Comparison of ENCODE assay signal across 35 cellular contexts in the genomic region with DNA sequence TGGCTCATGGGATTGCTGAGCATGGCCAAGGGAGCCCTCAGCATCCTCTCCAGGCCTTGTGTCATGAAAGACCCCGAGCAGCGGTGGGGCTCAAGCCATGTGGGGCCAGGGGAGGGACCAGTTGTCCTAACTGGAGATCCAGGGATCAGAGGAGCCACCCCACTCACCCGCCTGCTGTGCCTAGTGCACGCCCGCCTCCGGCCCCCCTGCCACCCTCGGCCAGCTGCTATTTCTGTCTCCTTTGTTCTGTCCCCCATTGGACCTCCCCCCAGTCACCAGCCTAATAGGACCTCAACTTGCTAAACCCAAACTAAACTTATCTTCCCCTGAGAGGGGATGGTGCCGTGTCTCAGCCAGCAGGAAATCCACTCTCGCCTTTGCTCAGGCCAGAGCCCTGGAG.
"Had no signal": no experiment of that assay in that cellular context is flagged by ENCODE, and none has a peak within 500 bp of the region (broad histone marks: within the 10 kb centered on the region; RNA-seq: fewer than 3 reads in every experiment).

No MANE protein-coding gene starts in this region.

- H3K4me3 ChIP-seq: Peyer's patch had no signal

- H3K36me3 ChIP-seq: Peyer's patch had no signal

- H3K4me1 Mint-ChIP-seq: activated CD4-positive, alpha-beta memory T cell treated with anti-CD3 and anti-CD28 coated beads, Interleukin-2, amount 10 ng/mL, durations not matched to agents 7 days and 5 days; activated CD8-positive, alpha-beta memory T cell treated with anti-CD3 and anti-CD28 coated beads, Interleukin-2, amount 10 ng/mL, durations not matched to agents 7 days and 5 days; activated naive CD4-positive, alpha-beta T cell treated with anti-CD3 and anti-CD28 coated beads, Interleukin-2, amount 10 ng/mL, durations not matched to agents 7 days and 5 days; activated naive CD8-positive, alpha-beta T cell treated with anti-CD3 and anti-CD28 coated beads, Interleukin-2, amount 50 U/mL, for 24 hours had no signal

- ATAC-seq: activated CD8-positive, alpha-beta memory T cell treated with anti-CD3 and anti-CD28 coated beads, Interleukin-2, amount 10 ng/mL, durations not matched to agents 7 days and 5 days; activated naive CD8-positive, alpha-beta T cell treated with anti-CD3 and anti-CD28 coated beads, Interleukin-2, amount 50 U/mL, for 24 hours; PC-3; Right ventricle myocardium inferior had no signal

- H3K4me2 ChIP-seq: KMS-11 had no signal

- DNase-seq: activated CD4-positive, alpha-beta memory T cell treated with anti-CD3 and anti-CD28 coated beads, Interleukin-2, amount 10 ng/mL, durations not matched to agents 7 days and 5 days; activated CD4-positive, alpha-beta T cell treated with anti-CD3 and anti-CD28 coated beads for 1 hour; activated CD4-positive, alpha-beta T cell treated with anti-CD3 and anti-CD28 coated beads for 48 hours; activated CD4-positive, CD25-positive, alpha-beta regulatory T cell; activated CD8-positive, alpha-beta memory T cell treated with anti-CD3 and anti-CD28 coated beads for 24 hours; activated CD8-positive, alpha-beta memory T cell treated with anti-CD3 and anti-CD28 coated beads, Interleukin-2, amount 10 ng/mL, durations not matched to agents 7 days and 5 days; activated CD8-positive, alpha-beta memory T cell treated with anti-CD3 and anti-CD28 coated beads, Interleukin-2, amount 50 U/mL, for 48 hours; activated effector memory CD4-positive, alpha-beta T cell treated with Interleukin-2 at 50 U/mL for 16 hours; activated naive CD4-positive, alpha-beta T cell treated with anti-CD3 and anti-CD28 coated beads, Interleukin-2, amount 10 ng/mL, durations not matched to agents 7 days and 5 days; activated naive CD8-positive, alpha-beta T cell treated with anti-CD3 and anti-CD28 coated beads, Interleukin-2, amount 50 U/mL, for 24 hours; activated T-cell treated with anti-CD3 and anti-CD28 coated beads, Interleukin-2, amount 50 U/mL, for 48 hours; anterior cingulate cortex; caudate nucleus; cerebellar nuclear complex; MM.1S; MV-4-11; NCI-H1092; NCI-H1436 treated with DMSO at 0.1 percent for 48 hours; NCI-H1694 treated with DMSO at 0.1 percent for 48 hours; NCI-H2029; NCI-H345; NCI-H524 treated with DMSO at 0.1 percent for 48 hours; NCI-H82; NK-92 treated with Interleukin-12 subunit alpha and Interleukin-12 subunit beta, amount 100 ng/mL, for 24 hours; PC-3; Peyer's patch; RPMI8226; SIG-M5; SW 1271; T1000; WERI-Rb-1 had no signal

- H3K9me3 ChIP-seq: Peyer's patch had no signal

- H3K36me3 Mint-ChIP-seq: activated CD8-positive, alpha-beta memory T cell treated with anti-CD3 and anti-CD28 coated beads, Interleukin-2, amount 10 ng/mL, durations not matched to agents 7 days and 5 days; activated naive CD4-positive, alpha-beta T cell treated with anti-CD3 and anti-CD28 coated beads, Interleukin-2, amount 10 ng/mL, durations not matched to agents 7 days and 5 days; activated naive CD8-positive, alpha-beta T cell; brain had no signal

- H3K9ac ChIP-seq: KMS-11 had no signal

- H3K4me3 Mint-ChIP-seq: activated CD4-positive, alpha-beta memory T cell treated with anti-CD3 and anti-CD28 coated beads, Interleukin-2, amount 10 ng/mL, durations not matched to agents 7 days and 5 days; activated CD8-positive, alpha-beta memory T cell treated with anti-CD3 and anti-CD28 coated beads, Interleukin-2, amount 10 ng/mL, durations not matched to agents 7 days and 5 days; activated naive CD4-positive, alpha-beta T cell treated with anti-CD3 and anti-CD28 coated beads, Interleukin-2, amount 10 ng/mL, durations not matched to agents 7 days and 5 days; activated naive CD8-positive, alpha-beta T cell; activated naive CD8-positive, alpha-beta T cell treated with anti-CD3 and anti-CD28 coated beads, Interleukin-2, amount 50 U/mL, for 24 hours; brain had no signal

- H3K27ac Mint-ChIP-seq: activated CD4-positive, alpha-beta memory T cell treated with anti-CD3 and anti-CD28 coated beads, Interleukin-2, amount 10 ng/mL, durations not matched to agents 7 days and 5 days; activated CD8-positive, alpha-beta memory T cell treated with anti-CD3 and anti-CD28 coated beads, Interleukin-2, amount 10 ng/mL, durations not matched to agents 7 days and 5 days; activated naive CD4-positive, alpha-beta T cell treated with anti-CD3 and anti-CD28 coated beads, Interleukin-2, amount 10 ng/mL, durations not matched to agents 7 days and 5 days; activated naive CD8-positive, alpha-beta T cell; activated naive CD8-positive, alpha-beta T cell treated with anti-CD3 and anti-CD28 coated beads, Interleukin-2, amount 50 U/mL, for 24 hours had no signal

- H3K27me3 Mint-ChIP-seq: activated CD8-positive, alpha-beta memory T cell treated with anti-CD3 and anti-CD28 coated beads, Interleukin-2, amount 10 ng/mL, durations not matched to agents 7 days and 5 days; brain had no signal

- H3K4me1 ChIP-seq: Peyer's patch had no signal

- H3K9me3 Mint-ChIP-seq: activated naive CD8-positive, alpha-beta T cell treated with anti-CD3 and anti-CD28 coated beads, Interleukin-2, amount 50 U/mL, for 24 hours; brain had no signal

- H3K27ac ChIP-seq: KMS-11, Peyer's patch, WERI-Rb-1 had no signal
